ENCODE assay signal across 1 cellular context in the genomic region with DNA sequence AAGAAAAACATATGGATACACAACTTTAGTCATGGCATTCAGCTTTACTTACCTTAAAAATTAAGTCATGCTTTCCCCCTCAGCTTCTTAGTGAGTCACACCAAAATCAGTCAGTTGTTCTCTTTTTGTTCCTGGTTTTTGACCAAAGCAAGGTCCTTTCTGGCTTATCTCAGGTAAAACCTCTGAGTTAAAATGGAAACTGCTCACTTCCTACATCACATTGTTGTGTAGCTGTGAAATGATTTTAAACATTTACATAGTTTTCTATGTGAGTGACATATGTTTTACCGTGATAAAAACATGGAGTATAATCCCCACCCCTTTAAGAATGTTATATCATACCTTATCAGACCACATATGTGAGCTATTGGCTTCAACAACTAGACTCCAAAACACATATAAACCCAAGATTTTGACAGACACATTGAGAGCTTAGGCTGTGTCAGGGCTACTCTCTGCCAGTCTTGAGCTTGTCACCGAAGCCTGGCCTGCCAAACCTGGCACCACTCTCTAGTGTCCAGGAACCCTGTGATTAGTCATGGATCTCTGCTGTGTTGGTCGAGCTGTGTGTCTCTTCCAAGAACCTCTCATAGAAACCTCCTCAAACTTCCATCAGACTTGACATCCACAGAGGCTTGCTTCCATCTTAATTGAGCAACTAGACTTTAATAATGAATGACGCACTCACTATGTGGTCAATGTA.
A peak's percentile ranks its signal among the peaks of the same experiment; 100 is the strongest.
TF ChIP-seq lines count a peak whose summit lies in the region.

No MANE protein-coding gene starts in this region.

TF ChIP-seq in GM12878, 131 proteins besides CTCF, POLR2A, EP300 and RAD21 (continued from another document):
- TF ChIP-seq WRNIP1 (IDR thresholded peaks at IDR 0.05; ENCODE audit: borderline replicate concordance, low read depth, low read length) (no peak), CEBPB (IDR thresholded peaks at IDR 0.05; ENCODE audit: borderline replicate concordance in 1 of 2, low read depth in 2 of 2, low read length in 2 of 2) (no peak), CBFB (IDR thresholded peaks at IDR 0.05; ENCODE audit: low read depth) (no peak), ATF7 (IDR thresholded peaks at IDR 0.05; ENCODE audit: low read depth) (peak; percentile 33; the same call in 1 of the 2 replicates), JUNB (IDR thresholded peaks at IDR 0.05) (peak; percentile 49; the same call in 1 of the 2 replicates), POLR2AphosphoS5 (IDR thresholded peaks at IDR 0.05; ENCODE audit: low read length) (no peak), GABPA (IDR thresholded peaks at IDR 0.05; ENCODE audit: low read depth) (no peak), ZNF24 (IDR thresholded peaks at IDR 0.05) (peak; percentile 76), NR2C2 (IDR thresholded peaks at IDR 0.05; ENCODE audit: borderline replicate concordance, control insufficient read depth, insufficient read length, low read depth) (no peak), CREB1 (IDR thresholded peaks at IDR 0.05; ENCODE audit: low read depth) (0 out of 2 replicates have a peak, but pooled peaks have one; percentile 43), NR2F1 (conservative IDR thresholded peaks at IDR 0.05) (no peak), POLR2AphosphoS2 (IDR thresholded peaks at IDR 0.05; ENCODE audit: low read depth, low read length) (no peak), FOS (IDR thresholded peaks at IDR 0.05; ENCODE audit: borderline replicate concordance, extremely low read depth, insufficient read length) (no peak), CREM (IDR thresholded peaks at IDR 0.05; ENCODE audit: low read depth) (no peak), ZNF384 (IDR thresholded peaks at IDR 0.05; ENCODE audit: borderline replicate concordance, low read depth, low read length) (no peak), ZSCAN29 (IDR thresholded peaks at IDR 0.05) (no peak), BMI1 (IDR thresholded peaks at IDR 0.05; ENCODE audit: borderline replicate concordance) (no peak), NFYA (IDR thresholded peaks at IDR 0.05; ENCODE audit: borderline replicate concordance, low read depth, low read length) (no peak), MYB (IDR thresholded peaks at IDR 0.05; ENCODE audit: borderline replicate concordance, low read depth, low read length) (no peak), SREBF1 (IDR thresholded peaks at IDR 0.05; ENCODE audit: low read length) (no peak), BACH1 (IDR thresholded peaks at IDR 0.05; ENCODE audit: borderline replicate concordance) (no peak), FOXM1 (IDR thresholded peaks at IDR 0.05; ENCODE audit: low read depth, low read length) (no peak), BRCA1 (IDR thresholded peaks at IDR 0.05; ENCODE audit: low read depth, low read length) (no peak), IKZF2 (IDR thresholded peaks at IDR 0.05) (no peak; a peak in 1 of 4 replicates), RUNX3 (IDR thresholded peaks at IDR 0.05; ENCODE audit: low read length) (peak; percentile 47; the same call in 1 of the 2 replicates), MEF2A (IDR thresholded peaks at IDR 0.05; ENCODE audit: insufficient read depth, low read depth, low read length) (no peak), CHD4 (IDR thresholded peaks at IDR 0.05) (no peak), KAT2A (conservative IDR thresholded peaks at IDR 0.05; ENCODE audit: control insufficient read depth, low read depth, low read length) (no peak), SPI1 (IDR thresholded peaks at IDR 0.05; ENCODE audit: borderline replicate concordance, insufficient read depth, low read depth, low read length) (peak; percentile 49), RCOR1 (conservative IDR thresholded peaks at IDR 0.05; ENCODE audit: low read depth, low read length) (no peak), TCF12 (IDR thresholded peaks at IDR 0.05; ENCODE audit: low read depth, low read length) (no peak)
- TF ChIP-seq, protein P1, sequence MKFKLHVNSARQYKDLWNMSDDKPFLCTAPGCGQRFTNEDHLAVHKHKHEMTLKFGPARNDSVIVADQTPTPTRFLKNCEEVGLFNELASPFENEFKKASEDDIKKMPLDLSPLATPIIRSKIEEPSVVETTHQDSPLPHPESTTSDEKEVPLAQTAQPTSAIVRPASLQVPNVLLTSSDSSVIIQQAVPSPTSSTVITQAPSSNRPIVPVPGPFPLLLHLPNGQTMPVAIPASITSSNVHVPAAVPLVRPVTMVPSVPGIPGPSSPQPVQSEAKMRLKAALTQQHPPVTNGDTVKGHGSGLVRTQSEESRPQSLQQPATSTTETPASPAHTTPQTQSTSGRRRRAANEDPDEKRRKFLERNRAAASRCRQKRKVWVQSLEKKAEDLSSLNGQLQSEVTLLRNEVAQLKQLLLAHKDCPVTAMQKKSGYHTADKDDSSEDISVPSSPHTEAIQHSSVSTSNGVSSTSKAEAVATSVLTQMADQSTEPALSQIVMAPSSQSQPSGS (IDR thresholded peaks at IDR 0.05; ENCODE audit: low read length): 0 out of 2 replicates have a peak, but pooled peaks have one; percentile 34
- TF ChIP-seq, protein P2, sequence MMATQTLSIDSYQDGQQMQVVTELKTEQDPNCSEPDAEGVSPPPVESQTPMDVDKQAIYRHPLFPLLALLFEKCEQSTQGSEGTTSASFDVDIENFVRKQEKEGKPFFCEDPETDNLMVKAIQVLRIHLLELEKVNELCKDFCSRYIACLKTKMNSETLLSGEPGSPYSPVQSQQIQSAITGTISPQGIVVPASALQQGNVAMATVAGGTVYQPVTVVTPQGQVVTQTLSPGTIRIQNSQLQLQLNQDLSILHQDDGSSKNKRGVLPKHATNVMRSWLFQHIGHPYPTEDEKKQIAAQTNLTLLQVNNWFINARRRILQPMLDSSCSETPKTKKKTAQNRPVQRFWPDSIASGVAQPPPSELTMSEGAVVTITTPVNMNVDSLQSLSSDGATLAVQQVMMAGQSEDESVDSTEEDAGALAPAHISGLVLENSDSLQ (IDR thresholded peaks at IDR 0.05): peak; percentile 64; the same call in 1 of the 2 replicates
- TF ChIP-seq, protein P3, sequence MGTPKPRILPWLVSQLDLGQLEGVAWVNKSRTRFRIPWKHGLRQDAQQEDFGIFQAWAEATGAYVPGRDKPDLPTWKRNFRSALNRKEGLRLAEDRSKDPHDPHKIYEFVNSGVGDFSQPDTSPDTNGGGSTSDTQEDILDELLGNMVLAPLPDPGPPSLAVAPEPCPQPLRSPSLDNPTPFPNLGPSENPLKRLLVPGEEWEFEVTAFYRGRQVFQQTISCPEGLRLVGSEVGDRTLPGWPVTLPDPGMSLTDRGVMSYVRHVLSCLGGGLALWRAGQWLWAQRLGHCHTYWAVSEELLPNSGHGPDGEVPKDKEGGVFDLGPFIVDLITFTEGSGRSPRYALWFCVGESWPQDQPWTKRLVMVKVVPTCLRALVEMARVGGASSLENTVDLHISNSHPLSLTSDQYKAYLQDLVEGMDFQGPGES (IDR thresholded peaks at IDR 0.05): no peak
- TF ChIP-seq, protein P4, sequence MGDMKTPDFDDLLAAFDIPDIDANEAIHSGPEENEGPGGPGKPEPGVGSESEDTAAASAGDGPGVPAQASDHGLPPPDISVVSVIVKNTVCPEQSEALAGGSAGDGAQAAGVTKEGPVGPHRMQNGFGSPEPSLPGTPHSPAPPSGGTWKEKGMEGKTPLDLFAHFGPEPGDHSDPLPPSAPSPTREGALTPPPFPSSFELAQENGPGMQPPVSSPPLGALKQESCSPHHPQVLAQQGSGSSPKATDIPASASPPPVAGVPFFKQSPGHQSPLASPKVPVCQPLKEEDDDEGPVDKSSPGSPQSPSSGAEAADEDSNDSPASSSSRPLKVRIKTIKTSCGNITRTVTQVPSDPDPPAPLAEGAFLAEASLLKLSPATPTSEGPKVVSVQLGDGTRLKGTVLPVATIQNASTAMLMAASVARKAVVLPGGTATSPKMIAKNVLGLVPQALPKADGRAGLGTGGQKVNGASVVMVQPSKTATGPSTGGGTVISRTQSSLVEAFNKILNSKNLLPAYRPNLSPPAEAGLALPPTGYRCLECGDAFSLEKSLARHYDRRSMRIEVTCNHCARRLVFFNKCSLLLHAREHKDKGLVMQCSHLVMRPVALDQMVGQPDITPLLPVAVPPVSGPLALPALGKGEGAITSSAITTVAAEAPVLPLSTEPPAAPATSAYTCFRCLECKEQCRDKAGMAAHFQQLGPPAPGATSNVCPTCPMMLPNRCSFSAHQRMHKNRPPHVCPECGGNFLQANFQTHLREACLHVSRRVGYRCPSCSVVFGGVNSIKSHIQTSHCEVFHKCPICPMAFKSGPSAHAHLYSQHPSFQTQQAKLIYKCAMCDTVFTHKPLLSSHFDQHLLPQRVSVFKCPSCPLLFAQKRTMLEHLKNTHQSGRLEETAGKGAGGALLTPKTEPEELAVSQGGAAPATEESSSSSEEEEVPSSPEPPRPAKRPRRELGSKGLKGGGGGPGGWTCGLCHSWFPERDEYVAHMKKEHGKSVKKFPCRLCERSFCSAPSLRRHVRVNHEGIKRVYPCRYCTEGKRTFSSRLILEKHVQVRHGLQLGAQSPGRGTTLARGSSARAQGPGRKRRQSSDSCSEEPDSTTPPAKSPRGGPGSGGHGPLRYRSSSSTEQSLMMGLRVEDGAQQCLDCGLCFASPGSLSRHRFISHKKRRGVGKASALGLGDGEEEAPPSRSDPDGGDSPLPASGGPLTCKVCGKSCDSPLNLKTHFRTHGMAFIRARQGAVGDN (IDR thresholded peaks at IDR 0.05): peak; percentile 23; the same call in 1 of the 2 replicates
- TF ChIP-seq, protein P5, sequence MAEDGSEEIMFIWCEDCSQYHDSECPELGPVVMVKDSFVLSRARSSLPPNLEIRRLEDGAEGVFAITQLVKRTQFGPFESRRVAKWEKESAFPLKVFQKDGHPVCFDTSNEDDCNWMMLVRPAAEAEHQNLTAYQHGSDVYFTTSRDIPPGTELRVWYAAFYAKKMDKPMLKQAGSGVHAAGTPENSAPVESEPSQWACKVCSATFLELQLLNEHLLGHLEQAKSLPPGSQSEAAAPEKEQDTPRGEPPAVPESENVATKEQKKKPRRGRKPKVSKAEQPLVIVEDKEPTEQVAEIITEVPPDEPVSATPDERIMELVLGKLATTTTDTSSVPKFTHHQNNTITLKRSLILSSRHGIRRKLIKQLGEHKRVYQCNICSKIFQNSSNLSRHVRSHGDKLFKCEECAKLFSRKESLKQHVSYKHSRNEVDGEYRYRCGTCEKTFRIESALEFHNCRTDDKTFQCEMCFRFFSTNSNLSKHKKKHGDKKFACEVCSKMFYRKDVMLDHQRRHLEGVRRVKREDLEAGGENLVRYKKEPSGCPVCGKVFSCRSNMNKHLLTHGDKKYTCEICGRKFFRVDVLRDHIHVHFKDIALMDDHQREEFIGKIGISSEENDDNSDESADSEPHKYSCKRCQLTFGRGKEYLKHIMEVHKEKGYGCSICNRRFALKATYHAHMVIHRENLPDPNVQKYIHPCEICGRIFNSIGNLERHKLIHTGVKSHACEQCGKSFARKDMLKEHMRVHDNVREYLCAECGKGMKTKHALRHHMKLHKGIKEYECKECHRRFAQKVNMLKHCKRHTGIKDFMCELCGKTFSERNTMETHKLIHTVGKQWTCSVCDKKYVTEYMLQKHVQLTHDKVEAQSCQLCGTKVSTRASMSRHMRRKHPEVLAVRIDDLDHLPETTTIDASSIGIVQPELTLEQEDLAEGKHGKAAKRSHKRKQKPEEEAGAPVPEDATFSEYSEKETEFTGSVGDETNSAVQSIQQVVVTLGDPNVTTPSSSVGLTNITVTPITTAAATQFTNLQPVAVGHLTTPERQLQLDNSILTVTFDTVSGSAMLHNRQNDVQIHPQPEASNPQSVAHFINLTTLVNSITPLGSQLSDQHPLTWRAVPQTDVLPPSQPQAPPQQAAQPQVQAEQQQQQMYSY (CRISPR knock-in tag; IDR thresholded peaks at IDR 0.05): no peak
